1 cellular context compared by ENCODE assay signal in the genomic region with DNA sequence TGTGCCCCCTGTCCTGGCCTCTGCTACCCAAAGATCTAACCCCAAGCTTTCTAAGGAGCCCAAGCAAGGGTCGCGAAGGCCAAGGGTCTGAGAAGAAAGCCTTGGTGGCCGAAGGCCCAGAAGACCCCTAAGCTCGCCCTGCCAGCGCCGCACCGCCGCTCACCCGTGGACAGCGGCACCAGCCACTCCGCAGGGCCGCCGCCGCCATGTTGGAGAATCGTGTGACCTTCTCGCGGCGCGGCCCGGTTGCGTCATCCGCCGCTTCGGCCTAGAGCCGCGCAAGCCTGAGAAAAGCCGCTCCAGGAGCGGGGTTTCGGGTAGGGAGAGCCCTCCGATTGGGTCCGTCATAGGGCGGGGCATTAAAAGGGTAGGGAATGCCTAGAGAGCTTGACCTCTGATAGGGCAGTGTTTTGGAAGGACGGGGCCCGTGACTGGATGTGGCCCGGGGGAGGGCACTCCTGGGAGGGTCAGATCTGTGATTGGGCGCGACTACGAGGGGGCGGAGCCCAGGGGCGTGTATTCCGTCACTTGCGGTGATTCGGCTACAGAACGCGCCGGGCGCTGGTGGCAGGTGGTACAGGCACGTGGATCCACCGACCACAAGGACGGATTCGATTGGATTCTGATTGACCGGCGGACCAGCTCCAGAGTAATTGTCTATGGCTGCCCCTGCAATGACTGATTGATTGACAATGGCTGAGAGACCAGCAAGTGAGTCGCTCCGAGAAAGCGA.
A peak's percentile ranks its signal among the peaks of the same experiment; 100 is the strongest.
TF ChIP-seq lines count a peak whose summit lies in the region.

A gene with protein sequence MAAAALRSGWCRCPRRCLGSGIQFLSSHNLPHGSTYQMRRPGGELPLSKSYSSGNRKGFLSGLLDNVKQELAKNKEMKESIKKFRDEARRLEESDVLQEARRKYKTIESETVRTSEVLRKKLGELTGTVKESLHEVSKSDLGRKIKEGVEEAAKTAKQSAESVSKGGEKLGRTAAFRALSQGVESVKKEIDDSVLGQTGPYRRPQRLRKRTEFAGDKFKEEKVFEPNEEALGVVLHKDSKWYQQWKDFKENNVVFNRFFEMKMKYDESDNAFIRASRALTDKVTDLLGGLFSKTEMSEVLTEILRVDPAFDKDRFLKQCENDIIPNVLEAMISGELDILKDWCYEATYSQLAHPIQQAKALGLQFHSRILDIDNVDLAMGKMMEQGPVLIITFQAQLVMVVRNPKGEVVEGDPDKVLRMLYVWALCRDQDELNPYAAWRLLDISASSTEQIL (minus strand): TSS at position 223 of the 733 bp plus-strand sequence. CDS start 15 bp downstream, at position 208.

TF ChIP-seq in A549, 52 proteins besides CTCF, POLR2A, EP300 and RAD21 (continued from another document):
- TF ChIP-seq, protein P1, sequence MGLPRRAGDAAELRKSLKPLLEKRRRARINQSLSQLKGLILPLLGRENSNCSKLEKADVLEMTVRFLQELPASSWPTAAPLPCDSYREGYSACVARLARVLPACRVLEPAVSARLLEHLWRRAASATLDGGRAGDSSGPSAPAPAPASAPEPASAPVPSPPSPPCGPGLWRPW (IDR thresholded peaks at IDR 0.05) = no peak
- TF ChIP-seq E2F6 (IDR thresholded peaks at IDR 0.05; ENCODE audit: borderline replicate concordance, low read depth) (peak; percentile 75), MAX (IDR thresholded peaks at IDR 0.05) (peak; percentile 84), HOXB13 (CRISPR knock-in tag; IDR thresholded peaks at IDR 0.05; ENCODE audit: low read depth) (no peak)
- TF ChIP-seq, protein P2, sequence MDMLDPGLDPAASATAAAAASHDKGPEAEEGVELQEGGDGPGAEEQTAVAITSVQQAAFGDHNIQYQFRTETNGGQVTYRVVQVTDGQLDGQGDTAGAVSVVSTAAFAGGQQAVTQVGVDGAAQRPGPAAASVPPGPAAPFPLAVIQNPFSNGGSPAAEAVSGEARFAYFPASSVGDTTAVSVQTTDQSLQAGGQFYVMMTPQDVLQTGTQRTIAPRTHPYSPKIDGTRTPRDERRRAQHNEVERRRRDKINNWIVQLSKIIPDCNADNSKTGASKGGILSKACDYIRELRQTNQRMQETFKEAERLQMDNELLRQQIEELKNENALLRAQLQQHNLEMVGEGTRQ (IDR thresholded peaks at IDR 0.05) = peak; percentile 73
TF ChIP-seq in A549: peak in this region for 10.
